26 cellular contexts compared by ENCODE assay signal in the genomic region with DNA sequence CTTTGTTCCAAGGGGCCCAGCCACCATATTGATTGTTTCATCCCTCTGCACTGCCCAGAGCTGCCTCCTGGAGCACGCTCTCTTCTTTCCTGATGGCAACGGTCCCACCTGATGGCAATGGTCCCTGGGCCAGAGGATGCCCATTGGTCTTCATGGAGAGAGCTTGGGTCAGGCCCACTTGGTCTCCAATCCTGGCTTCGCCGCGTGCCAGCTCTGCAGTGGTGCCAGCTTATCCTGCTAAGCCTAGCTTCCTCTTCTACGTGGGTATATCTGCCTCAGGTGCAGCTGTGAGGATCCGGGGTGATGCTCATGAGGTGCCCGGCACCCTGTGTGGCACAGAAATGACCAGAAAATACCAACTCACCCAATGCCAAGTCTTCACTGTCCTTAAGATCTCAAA.
"Had no signal": no experiment of that assay in that cellular context is flagged by ENCODE, and none has a peak within 500 bp of the region (broad histone marks: within the 10 kb centered on the region; RNA-seq: fewer than 3 reads in every experiment).

No MANE protein-coding gene starts in this region.

- H3K79me2 ChIP-seq: hepatocyte had no signal

- H3K27ac ChIP-seq: dorsolateral prefrontal cortex, epithelial cell of prostate, foreskin keratinocyte, gastroesophageal sphincter, heart left ventricle, hepatocyte, neutrophil, prostate gland, right atrium auricular region, testis, tibial artery had no signal

- ATAC-seq: esophagus mucosa; foreskin keratinocyte; gastroesophageal sphincter; heart left ventricle; left lobe of liver; naive thymus-derived CD8-positive, alpha-beta T cell; sciatic nerve; stimulated activated memory B cell treated with anti-CD40 and anti-IgM and Interleukin-4, amounts not matched to agents 10 μg/mL and 1 μg/mL and 100 μg/mL, for 72 hours; stimulated activated naive CD8-positive, alpha-beta T cell treated with anti-CD3 and anti-CD28 coated beads, Interleukin-15, Interleukin-2, amounts not matched to agents 100 U/mL and 50 U/mL, for 24 hours had no signal

- FAIRE-seq: colon, kidney had no signal

- H3K27me3 Mint-ChIP-seq: type B pancreatic cell had no signal

- H3K4me1 ChIP-seq: foreskin keratinocyte, gastroesophageal sphincter, heart left ventricle, prostate gland, right atrium auricular region, testis, tibial artery had no signal

- H3K36me3 ChIP-seq: gastroesophageal sphincter, heart left ventricle, neutrophil, prostate gland, right atrium auricular region, tibial artery had no signal

- H3K4me1 Mint-ChIP-seq: naive thymus-derived CD8-positive, alpha-beta T cell; stimulated activated memory B cell treated with anti-CD40 and anti-IgM and Interleukin-4, amounts not matched to agents 10 μg/mL and 1 μg/mL and 100 μg/mL, for 72 hours had no signal

- H3K36me3 Mint-ChIP-seq: naive thymus-derived CD8-positive, alpha-beta T cell; stimulated activated memory B cell treated with anti-CD40 and anti-IgM and Interleukin-4, amounts not matched to agents 10 μg/mL and 1 μg/mL and 100 μg/mL, for 72 hours; type B pancreatic cell had no signal

- DNase-seq: dorsolateral prefrontal cortex; effector CD4-positive, alpha-beta T cell; foreskin keratinocyte; heart left ventricle; kidney; mesendoderm; midbrain; naive thymus-derived CD8-positive, alpha-beta T cell; stimulated activated CD4-positive, alpha-beta T cell treated with anti-CD3 and anti-CD28 coated beads, Interleukin-2, amount 100 ng/mL, for 24 hours; stimulated activated CD4-positive, alpha-beta T cell treated with anti-CD3 and anti-CD28 coated beads, Interleukin-4, amount 100 ng/mL, for 24 hours; stimulated activated naive CD8-positive, alpha-beta T cell treated with anti-CD3 and anti-CD28 coated beads, Interleukin-15, Interleukin-2, amounts not matched to agents 100 U/mL and 50 U/mL, for 24 hours; testis; tibial artery had no signal

- H3K4me3 ChIP-seq: dorsolateral prefrontal cortex, gastroesophageal sphincter, heart left ventricle, hepatocyte, prostate gland, right atrium auricular region, smooth muscle cell, testis, tibial artery had no signal

- H3K27ac Mint-ChIP-seq: naive thymus-derived CD8-positive, alpha-beta T cell; stimulated activated memory B cell treated with anti-CD40 and anti-IgM and Interleukin-4, amounts not matched to agents 10 μg/mL and 1 μg/mL and 100 μg/mL, for 72 hours; type B pancreatic cell had no signal

- H3K27me3 ChIP-seq: dorsolateral prefrontal cortex, heart left ventricle, hepatocyte, neutrophil, right atrium auricular region, testis had no signal

- H3K4me3 Mint-ChIP-seq: naive thymus-derived CD8-positive, alpha-beta T cell; stimulated activated memory B cell treated with anti-CD40 and anti-IgM and Interleukin-4, amounts not matched to agents 10 μg/mL and 1 μg/mL and 100 μg/mL, for 72 hours; type B pancreatic cell had no signal

- H3K9me3 Mint-ChIP-seq: type B pancreatic cell had no signal

- H3K9me3 ChIP-seq: gastroesophageal sphincter, neutrophil, prostate gland, right atrium auricular region, testis, tibial artery had no signal

- H3K4me2 ChIP-seq: hepatocyte had no signal

- H2AFZ ChIP-seq: hepatocyte had no signal
